In genomic region chr21:32140212-32141008, GRCh38 we compare ENCODE assay signal across 19 cellular contexts.
A peak's percentile ranks its signal among the peaks of the same experiment; 100 is the strongest.
DNase-seq lines count a peak whose midpoint lies in the region; ATAC-seq and TF ChIP-seq lines count a peak whose summit lies in the region.
"Had no signal": no experiment of that assay in that cellular context is flagged by ENCODE, and none has a peak within 500 bp of the region (broad histone marks: within the 10 kb centered on the region; RNA-seq: fewer than 3 reads in every experiment).

No MANE protein-coding gene starts in this region.

- H3K27ac Mint-ChIP-seq in nephron progenitor cell (peak overlapping the region; percentile 40), osteocyte (ENCODE audit: unreplicated experiment) (no peak overlapping the region)
- H3K27ac Mint-ChIP-seq: CD8-positive, alpha-beta memory T cell; T-cell had no signal

- H3K4me1 ChIP-seq in BE2C = peaks cover 17% of the 10 kb centered on the region
- peaks cover 0 to 6% (median 2%) of the 10 kb centered on the region in 4 donors for H3K4me1 ChIP-seq in esophagus muscularis mucosa

- no peak overlapping the region for H3K27ac ChIP-seq in esophagus muscularis mucosa (replicated peaks in 1 of 4)
- H3K27ac ChIP-seq: BLaER1 treated with 17β-estradiol and CSF1 and Interleukin-3, amounts not matched to agents 10 nM and 100 nM; SJSA1 had no signal

- peaks cover 14% of the 10 kb centered on the region for H3K9me3 Mint-ChIP-seq in nephron progenitor cell
- H3K9me3 Mint-ChIP-seq in osteocyte (ENCODE audit: unreplicated experiment) = no peaks in the 10 kb centered on the region

- TF ChIP-seq EP300 in esophagus muscularis mucosa (IDR thresholded peaks at IDR 0.05) = no peak

- H3K27me3 Mint-ChIP-seq in nephron progenitor cell (ENCODE audit: low read depth, poor library complexity) (peaks cover 13% of the 10 kb centered on the region), osteocyte (ENCODE audit: unreplicated experiment) (peaks cover 2% of the 10 kb centered on the region)

- no peak overlapping the region for H3K4me3 Mint-ChIP-seq in nephron progenitor cell
- H3K4me3 Mint-ChIP-seq in osteocyte (ENCODE audit: unreplicated experiment) = no peak overlapping the region
- H3K4me3 Mint-ChIP-seq: CD8-positive, alpha-beta memory T cell; T-cell had no signal

- H3K27me3 ChIP-seq in BE2C (no peaks in the 10 kb centered on the region), esophagus muscularis mucosa (no peaks in the 10 kb centered on the region)
- H3K27me3 ChIP-seq: BLaER1 treated with 17β-estradiol and CSF1 and Interleukin-3, amounts not matched to agents 10 nM and 100 nM; SJSA1 had no signal

- intact Hi-C loops in esophagus muscularis mucosa (cut with DNase I) = no loop called here

- 60% methylated on average over 8 of the region's 11 CpGs for WGBS in esophagus muscularis mucosa

- ATAC-seq in HG03045 (IDR thresholded peaks at IDR 0.05; ENCODE audit: unreplicated experiment) = no peak
- ATAC-seq: GM12878, T-cell had no signal

- H3K9me3 ChIP-seq in BE2C = peaks cover 3% of the 10 kb centered on the region; the same call in 1 of the 2 replicates
- peaks cover 0 to 15% (median 8%) of the 10 kb centered on the region in 4 donors for H3K9me3 ChIP-seq in esophagus muscularis mucosa
- H3K9me3 ChIP-seq: SJSA1 had no signal

- no peaks in the 10 kb centered on the region for H3K36me3 ChIP-seq in BE2C
- no peaks in the 10 kb centered on the region for H3K36me3 ChIP-seq in esophagus muscularis mucosa
- H3K36me3 ChIP-seq: BLaER1 treated with 17β-estradiol and CSF1 and Interleukin-3, amounts not matched to agents 10 nM and 100 nM; SJSA1 had no signal

- no peak for TF ChIP-seq POLR2A in esophagus muscularis mucosa (IDR thresholded peaks at IDR 0.05; ENCODE audit: low read depth)

- H3K4me1 Mint-ChIP-seq in nephron progenitor cell (peaks cover 48% of the 10 kb centered on the region), osteocyte (ENCODE audit: unreplicated experiment) (peaks cover 33% of the 10 kb centered on the region)
- H3K4me1 Mint-ChIP-seq: CD8-positive, alpha-beta memory T cell; T-cell had no signal

- DNase-seq in BE2C (peak; percentile 26), MV-4-11 (lab: John Stamatoyannopoulos, UW) (peak; percentile 2), esophagus muscularis mucosa (ENCODE audit: extremely low spot score) (peak; percentile 70), nephron progenitor cell (no peak), SK-N-DZ (ENCODE audit: low spot score) (no peak), osteocyte (ENCODE audit: extremely low spot score, unreplicated experiment) (no peak)
- DNase-seq: CD8-positive, alpha-beta memory T cell; DMS79 treated with DMSO at 0.1 percent for 48 hours; HCEC 1CT; IMR-90; NCI-H187; NCI-H2171; NCI-H510A; NCI-H774; T-cell had no signal

- TF ChIP-seq CTCF in BE2C (IDR thresholded peaks at IDR 0.05; ENCODE audit: low read depth, low read length) (no peak), esophagus muscularis mucosa (IDR thresholded peaks at IDR 0.05) (no peak), nephron progenitor cell (IDR thresholded peaks at IDR 0.05) (no peak), osteocyte (IDR thresholded peaks at IDR 0.05) (no peak)

- H3K4me3 ChIP-seq in BE2C (ENCODE audit: low read depth, low read length) (peak overlapping the region; percentile 0; the same call in 1 of the 2 replicates), esophagus muscularis mucosa (no peak overlapping the region)
- H3K4me3 ChIP-seq: BLaER1 treated with 17β-estradiol and CSF1 and Interleukin-3, amounts not matched to agents 10 nM and 100 nM; GM12878; SJSA1 had no signal

- H3K36me3 Mint-ChIP-seq in nephron progenitor cell (ENCODE audit: low read depth) (no peaks in the 10 kb centered on the region), osteocyte (ENCODE audit: unreplicated experiment) (no peaks in the 10 kb centered on the region)
- H3K36me3 Mint-ChIP-seq: CD8-positive, alpha-beta memory T cell; T-cell had no signal

Comparison
In these comparisons a context has a peak if more than half of its experiments do, and no peak if none do; other contexts are left out.
1. DNase-seq: peak in BE2C (single experiment), MV-4-11 (single experiment) and esophagus muscularis mucosa (single experiment); none in nephron progenitor cell (single experiment), SK-N-DZ (single experiment) and osteocyte (single experiment).